In the genomic region with DNA sequence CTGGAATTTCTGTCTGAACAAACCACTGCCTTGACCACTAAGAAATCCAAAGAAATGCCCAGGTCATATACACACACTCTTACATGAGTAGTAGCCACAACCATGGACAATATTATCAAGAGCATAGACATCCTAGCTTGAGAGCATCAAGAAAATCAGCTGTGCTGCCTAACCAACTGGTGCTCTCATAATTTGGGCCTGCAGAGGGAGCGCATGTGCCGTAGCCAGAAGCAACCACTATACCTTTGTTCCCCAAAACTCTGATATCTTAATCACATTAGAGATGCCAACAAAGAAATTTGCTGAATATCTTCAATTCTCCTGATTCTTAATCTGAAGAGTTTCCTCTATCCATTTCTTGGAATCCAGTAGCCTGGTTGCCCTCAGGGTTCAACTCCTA, we compare ENCODE assay signal across 8 cellular contexts.
DNase-seq lines count a peak whose midpoint lies in the region; ATAC-seq and TF ChIP-seq lines count a peak whose summit lies in the region.

No MANE protein-coding gene starts in this region.

- H3K4me3 Mint-ChIP-seq in activated T-cell treated with anti-CD3 and anti-CD28 coated beads, Interleukin-2, amount 50 U/mL, for 24 hours: no peak overlapping the region

- H3K4me3 ChIP-seq in Loucy (ENCODE audit: low read length, poor library complexity, severe bottlenecking): no peak overlapping the region

- peaks cover 34% of the 10 kb centered on the region for H3K27me3 Mint-ChIP-seq in activated T-cell treated with anti-CD3 and anti-CD28 coated beads, Interleukin-2, amount 50 U/mL, for 24 hours

- H3K27me3 ChIP-seq in Loucy (ENCODE audit: insufficient read depth, low read length, poor library complexity, severe bottlenecking): no peaks in the 10 kb centered on the region

- H3K4me2 ChIP-seq in Loucy (ENCODE audit: low read depth, low read length, poor library complexity, severe bottlenecking): no peak overlapping the region

- DNase-seq in activated T-cell treated with anti-CD3 and anti-CD28 coated beads for 24 hours (ENCODE audit: low read depth) (peak; percentile 2), left lobe of liver (ENCODE audit: low spot score) (no peak), NCI-H187 treated with DMSO at 0.1 percent for 48 hours (lab: John Stamatoyannopoulos, UW) (no peak), DMS153 treated with DMSO at 0.1 percent for 48 hours (lab: John Stamatoyannopoulos, UW; ENCODE audit: unreplicated experiment) (no peak), cerebellar cortex (ENCODE audit: low spot score) (no peak)
- no peak for DNase-seq in activated T-cell treated with anti-CD3 and anti-CD28 coated beads, Interleukin-2, amount 50 U/mL, for 1 hour
- peak; percentile 34 for DNase-seq in activated T-cell treated with anti-CD3 and anti-CD28 coated beads, Interleukin-2, amount 50 U/mL, for 24 hours

- H4K20me1 ChIP-seq in Loucy (ENCODE audit: insufficient read depth, low read length, poor library complexity, severe bottlenecking): no peaks in the 10 kb centered on the region

- H3K9ac ChIP-seq in Loucy (ENCODE audit: low read depth, low read length, poor library complexity, severe bottlenecking): no peak overlapping the region

- no peaks in the 10 kb centered on the region for H3K9me3 Mint-ChIP-seq in activated T-cell treated with anti-CD3 and anti-CD28 coated beads, Interleukin-2, amount 50 U/mL, for 24 hours

- H3F3A ChIP-seq in Loucy (ENCODE audit: low read depth): no peaks in the 10 kb centered on the region

- H2AFZ ChIP-seq in Loucy (ENCODE audit: low read length): 0 out of 2 replicates have a peak overlapping the region, but pooled peaks have one; percentile 70

- H3K4me1 Mint-ChIP-seq in activated T-cell treated with anti-CD3 and anti-CD28 coated beads, Interleukin-2, amount 50 U/mL, for 24 hours (ENCODE audit: low read depth): peaks cover 4% of the 10 kb centered on the region

- ATAC-seq in left lobe of liver: peak; percentile 65

- no peaks in the 10 kb centered on the region for H3K9me2 ChIP-seq in Loucy (replicated peaks; ENCODE audit: low read depth, low read length)

- H3K9me3 ChIP-seq in Loucy (ENCODE audit: insufficient read depth, low read depth, low read length): no peaks in the 10 kb centered on the region

- no peaks in the 10 kb centered on the region for H3K36me3 ChIP-seq in Loucy (ENCODE audit: insufficient read depth, low read length)

- H3K27ac Mint-ChIP-seq in activated T-cell treated with anti-CD3 and anti-CD28 coated beads, Interleukin-2, amount 50 U/mL, for 24 hours: no peak overlapping the region

- H3K36me3 Mint-ChIP-seq in activated T-cell treated with anti-CD3 and anti-CD28 coated beads, Interleukin-2, amount 50 U/mL, for 24 hours (ENCODE audit: low read depth): no peaks in the 10 kb centered on the region

- no peaks in the 10 kb centered on the region for H3K79me2 ChIP-seq in Loucy (ENCODE audit: insufficient read depth, low read length)

- TF ChIP-seq CTCF in Loucy (conservative IDR thresholded peaks at IDR 0.05; ENCODE audit: low read length): peak; percentile 69

- H3K4me1 ChIP-seq in Loucy (ENCODE audit: insufficient read depth, low read length, poor library complexity, severe bottlenecking): no peaks in the 10 kb centered on the region

Comparison
In these comparisons a context has a peak if more than half of its experiments do, and no peak if none do; other contexts are left out.
1. DNase-seq: peak in activated T-cell treated with anti-CD3 and anti-CD28 coated beads for 24 hours (single experiment) and activated T-cell treated with anti-CD3 and anti-CD28 coated beads, Interleukin-2, amount 50 U/mL, for 24 hours (single experiment); none in activated T-cell treated with anti-CD3 and anti-CD28 coated beads, Interleukin-2, amount 50 U/mL, for 1 hour (single experiment), left lobe of liver (single experiment), NCI-H187 treated with DMSO at 0.1 percent for 48 hours (single experiment), DMS153 treated with DMSO at 0.1 percent for 48 hours (single experiment) and cerebellar cortex (single experiment).